Comparison of ENCODE assay signal across 8 cellular contexts in genomic region chr19:49487277-49488045, GRCh38. TPM values are rescaled to one million over a fixed set of nuclear protein-coding genes. Genes with fewer than 3 reads are reported as not detected.
DNase-seq lines count a peak whose midpoint lies in the region; ATAC-seq and TF ChIP-seq lines count a peak whose summit lies in the region.

TSS of gene RPL13A (plus strand) at chr19:49487608. CDS start at chr19:49487630, 22 bp downstream.

- DNase-seq in GM04503 (ENCODE audit: low read depth) (peak; percentile 94), HFFc6 (peak; percentile 99), NB4 (ENCODE audit: low read depth) (peak; percentile 99), SK-N-MC (ENCODE audit: low read depth, low spot score) (peak; percentile 97), substantia nigra (lab: John Stamatoyannopoulos, UW) (peak; percentile 90 to 100 (median 98))
- peak; percentile 100 for DNase-seq in activated naive CD4-positive, alpha-beta T cell treated with anti-CD3 and anti-CD28 coated beads, Interleukin-2, amount 10 ng/mL, durations not matched to agents 7 days and 5 days

- no peaks in the 10 kb centered on the region for H3K27me3 ChIP-seq in gastroesophageal sphincter
- no peaks in the 10 kb centered on the region for H3K27me3 ChIP-seq in neutrophil

- no peak for TF ChIP-seq EP300 in gastroesophageal sphincter (IDR thresholded peaks at IDR 0.05)

- peak within 1 kb of the TSS; percentile 97 for H3K27ac ChIP-seq in SK-N-MC
- H3K27ac ChIP-seq in gastroesophageal sphincter = peak within 1 kb of the TSS; percentile 87 to 93 (median 92)
- H3K27ac ChIP-seq in neutrophil = peak within 1 kb of the TSS; percentile 83
- H3K27ac ChIP-seq in substantia nigra (ENCODE audit: low read depth, low read length, poor library complexity, severe bottlenecking) = peak within 1 kb of the TSS; percentile 93

- peaks cover 18% of the 10 kb centered on the region for H3K9me3 Mint-ChIP-seq in HFFc6
- H3K9me3 Mint-ChIP-seq in activated naive CD4-positive, alpha-beta T cell treated with anti-CD3 and anti-CD28 coated beads, Interleukin-2, amount 10 ng/mL, durations not matched to agents 7 days and 5 days = no peaks in the 10 kb centered on the region

- H3K27me3 Mint-ChIP-seq in HFFc6 (ENCODE audit: insufficient read depth) = peaks cover 24% of the 10 kb centered on the region
- peaks cover 8% of the 10 kb centered on the region for H3K27me3 Mint-ChIP-seq in activated naive CD4-positive, alpha-beta T cell treated with anti-CD3 and anti-CD28 coated beads, Interleukin-2, amount 10 ng/mL, durations not matched to agents 7 days and 5 days

- H3K36me3 ChIP-seq in SK-N-MC (ENCODE audit: insufficient read depth, low read length) (peaks cover 50% of the 10 kb centered on the region), gastroesophageal sphincter (peaks cover 7 to 68% of the 10 kb centered on the region in 2 donors), neutrophil (peaks cover 32% of the 10 kb centered on the region)

- CTCF ChIA-PET in activated naive CD4-positive, alpha-beta T cell treated with anti-CD3 and anti-CD28 coated beads, Interleukin-2, amount 10 ng/mL, durations not matched to agents 7 days and 5 days (lab: Charles Lee) = interaction anchor here (0.6 to 2.2 kb wide), 3 partner anchors 11 to 165 kb away, joined by 4 to 9 read pairs (median 6); partner anchors contain the start of gene FLT3LG

- H3K4me1 Mint-ChIP-seq in HFFc6 (ENCODE audit: low read depth) = peaks cover 10% of the 10 kb centered on the region; the same call in 1 of the 2 replicates
- H3K4me1 Mint-ChIP-seq in activated naive CD4-positive, alpha-beta T cell treated with anti-CD3 and anti-CD28 coated beads, Interleukin-2, amount 10 ng/mL, durations not matched to agents 7 days and 5 days = peaks cover 54% of the 10 kb centered on the region

- peak; percentile 99 for ATAC-seq in gastroesophageal sphincter

- peak within 1 kb of the TSS; percentile 98 for H3K4me3 Mint-ChIP-seq in HFFc6
- H3K4me3 Mint-ChIP-seq in activated naive CD4-positive, alpha-beta T cell treated with anti-CD3 and anti-CD28 coated beads, Interleukin-2, amount 10 ng/mL, durations not matched to agents 7 days and 5 days = peak within 1 kb of the TSS; percentile 100

- TF ChIP-seq CTCF in HFFc6 (IDR thresholded peaks at IDR 0.05) (no peak), NB4 (IDR thresholded peaks at IDR 0.05; ENCODE audit: low read depth, low read length) (no peak), gastroesophageal sphincter (IDR thresholded peaks at IDR 0.05) (peak in 2 of 4 experiments; percentile 9 to 17), neutrophil (IDR thresholded peaks at IDR 0.05) (peak; percentile 40)

- 0% methylated on average over 15 to 28 of the region's 57 CpGs for WGBS in gastroesophageal sphincter (ENCODE audit: low coverage in 1 of 2), 2 donors

- peak within 1 kb of the TSS; percentile 99 for H3K4me3 ChIP-seq in NB4 (ENCODE audit: low read depth, low read length)
- H3K4me3 ChIP-seq in SK-N-MC = peak within 1 kb of the TSS; percentile 98
- peak within 1 kb of the TSS; percentile 73 to 92 for H3K4me3 ChIP-seq in gastroesophageal sphincter
- H3K4me3 ChIP-seq in neutrophil (ENCODE audit: low read depth in 1 of 2, low read length in 1 of 2) = peak within 1 kb of the TSS; percentile 84 to 86

- H3K27ac Mint-ChIP-seq in HFFc6 = peak within 1 kb of the TSS; percentile 98
- peak within 1 kb of the TSS; percentile 97 for H3K27ac Mint-ChIP-seq in activated naive CD4-positive, alpha-beta T cell treated with anti-CD3 and anti-CD28 coated beads, Interleukin-2, amount 10 ng/mL, durations not matched to agents 7 days and 5 days

- peak within 1 kb of the TSS; percentile 100 for H3K9ac ChIP-seq in SK-N-MC (ENCODE audit: insufficient read length)

- TF ChIP-seq POLR2A in NB4 (IDR thresholded peaks at IDR 0.05; ENCODE audit: extremely low read depth, insufficient read length) = peak; percentile 96
- peak; percentile 98 to 99 for TF ChIP-seq POLR2A in gastroesophageal sphincter (IDR thresholded peaks at IDR 0.05)

- H3K36me3 Mint-ChIP-seq in HFFc6 (ENCODE audit: low read depth) = peaks cover 40% of the 10 kb centered on the region
- peaks cover 74% of the 10 kb centered on the region for H3K36me3 Mint-ChIP-seq in activated naive CD4-positive, alpha-beta T cell treated with anti-CD3 and anti-CD28 coated beads, Interleukin-2, amount 10 ng/mL, durations not matched to agents 7 days and 5 days

- H3K9me3 ChIP-seq in SK-N-MC (ENCODE audit: low read depth, low read length) (no peaks in the 10 kb centered on the region), gastroesophageal sphincter (no peaks in the 10 kb centered on the region), neutrophil (no peaks in the 10 kb centered on the region)

- H3K4me1 ChIP-seq in gastroesophageal sphincter (peaks cover 7 to 39% (median 18%) of the 10 kb centered on the region in 3 donors), neutrophil (ENCODE audit: control insufficient read depth in 1 of 2, insufficient read depth in 1 of 2, low read depth in 1 of 2, low read length in 1 of 2) (peaks cover 21 to 24% of the 10 kb centered on the region in 2 experiments)

RNA-seq across cellular contexts. Expression of gene RPL13A, which starts in this region (rescaled TPM):
- 1,000 to 10,000 TPM; 2,015 to 2,373 (median 2,179) TPM for total RNA-seq in HFFc6 (2021; fragmentation: NEBNext Ultra II Directional; extraction: Animal tissue kit (Norgen Biotek cat#: 25700))
- total RNA-seq in gastroesophageal sphincter = 1,000 to 10,000 TPM; 1,269 to 3,399 (median 2,205) TPM

Comparison
In these comparisons a context has a peak if more than half of its experiments do, and no peak if none do; other contexts are left out.
1. Peak in every context shown above with its lines: DNase-seq, ATAC-seq, H3K4me3 ChIP-seq and H3K27ac ChIP-seq.